In genomic region chr15:22778796-22779195, GRCh38 we compare ENCODE assay signal across 29 cellular contexts. TPM values are rescaled to one million over a fixed set of nuclear protein-coding genes. Genes with fewer than 3 reads are reported as not detected.
A peak's percentile ranks its signal among the peaks of the same experiment; 100 is the strongest.
DNase-seq lines count a peak whose midpoint lies in the region; ATAC-seq and TF ChIP-seq lines count a peak whose summit lies in the region.
"Had no signal": no experiment of that assay in that cellular context is flagged by ENCODE, and none has a peak within 500 bp of the region (broad histone marks: within the 10 kb centered on the region; RNA-seq: fewer than 3 reads in every experiment).

No MANE protein-coding gene starts in this region.

- no peaks in the 10 kb centered on the region for H3K27me3 ChIP-seq in left ventricle myocardium inferior (ENCODE audit: low read depth)
- H3K27me3 ChIP-seq in MG63: no peaks in the 10 kb centered on the region
- H3K27me3 ChIP-seq: colonic mucosa had no signal

- no peaks in the 10 kb centered on the region for H3K4me1 ChIP-seq in left ventricle myocardium inferior
- H3K4me1 ChIP-seq: colonic mucosa had no signal

- H3K4me3 Mint-ChIP-seq in stimulated activated naive B cell treated with anti-CD40 and anti-IgM and Interleukin-4, amounts not matched to agents 10 μg/mL and 1 μg/mL and 100 μg/mL, for 72 hours: peak overlapping the region in 1 of 2 donors; percentile 46
- H3K4me3 Mint-ChIP-seq: activated naive CD4-positive, alpha-beta T cell treated with anti-CD3 and anti-CD28 coated beads, Interleukin-2, amount 10 ng/mL, durations not matched to agents 7 days and 5 days; activated T-helper 17 cell treated with anti-CD3 and anti-CD28 coated beads, Interleukin-2, amount 50 U/mL, for 72 hours; CD4-positive, alpha-beta memory T cell; HFFc6; naive thymus-derived CD8-positive, alpha-beta T cell; stimulated activated effector memory CD8-positive, alpha-beta T cell treated with anti-CD3 and anti-CD28 coated beads, Interleukin-12 subunit alpha, Interleukin-12 subunit beta, amount 100 ng/mL, for 72 hours; type B pancreatic cell had no signal

- H3K9me3 Mint-ChIP-seq in stimulated activated naive B cell treated with anti-CD40 and anti-IgM and Interleukin-4, amounts not matched to agents 10 μg/mL and 1 μg/mL and 100 μg/mL, for 72 hours: peaks cover 0 to 4% of the 10 kb centered on the region in 2 donors
- H3K9me3 Mint-ChIP-seq: activated naive CD4-positive, alpha-beta T cell treated with anti-CD3 and anti-CD28 coated beads, Interleukin-2, amount 10 ng/mL, durations not matched to agents 7 days and 5 days; activated T-helper 17 cell treated with anti-CD3 and anti-CD28 coated beads, Interleukin-2, amount 50 U/mL, for 72 hours; CD4-positive, alpha-beta memory T cell; HFFc6; naive thymus-derived CD8-positive, alpha-beta T cell; stimulated activated effector memory CD8-positive, alpha-beta T cell treated with anti-CD3 and anti-CD28 coated beads, Interleukin-12 subunit alpha, Interleukin-12 subunit beta, amount 100 ng/mL, for 72 hours; type B pancreatic cell had no signal

- peak; percentile 5 to 61 for ATAC-seq in left cardiac atrium
- ATAC-seq in stimulated activated naive B cell treated with anti-CD40 and anti-IgM and Interleukin-4, amounts not matched to agents 10 μg/mL and 1 μg/mL and 100 μg/mL, for 72 hours (replicated peaks): no peak
- ATAC-seq: activated CD4-positive, CD25-positive, alpha-beta regulatory T cell treated with anti-CD3 and anti-CD28 coated beads, Interleukin-2, amount 50 U/mL, for 24 hours; activated T-helper 17 cell treated with anti-CD3 and anti-CD28 coated beads, Interleukin-2, amount 50 U/mL, for 72 hours; naive thymus-derived CD8-positive, alpha-beta T cell; stimulated activated effector memory CD8-positive, alpha-beta T cell treated with anti-CD3 and anti-CD28 coated beads, Interleukin-12 subunit alpha, Interleukin-12 subunit beta, amount 100 ng/mL, for 72 hours had no signal

- H3K27me3 Mint-ChIP-seq in stimulated activated naive B cell treated with anti-CD40 and anti-IgM and Interleukin-4, amounts not matched to agents 10 μg/mL and 1 μg/mL and 100 μg/mL, for 72 hours: no peaks in the 10 kb centered on the region
- H3K27me3 Mint-ChIP-seq: activated T-helper 17 cell treated with anti-CD3 and anti-CD28 coated beads, Interleukin-2, amount 50 U/mL, for 72 hours; type B pancreatic cell had no signal

- peaks cover 0 to 3% of the 10 kb centered on the region in 2 donors for H3K36me3 Mint-ChIP-seq in stimulated activated naive B cell treated with anti-CD40 and anti-IgM and Interleukin-4, amounts not matched to agents 10 μg/mL and 1 μg/mL and 100 μg/mL, for 72 hours
- H3K36me3 Mint-ChIP-seq: activated naive CD4-positive, alpha-beta T cell treated with anti-CD3 and anti-CD28 coated beads, Interleukin-2, amount 10 ng/mL, durations not matched to agents 7 days and 5 days; CD4-positive, alpha-beta memory T cell; naive thymus-derived CD8-positive, alpha-beta T cell; type B pancreatic cell had no signal

- peak overlapping the region; percentile 67 for H3K27ac Mint-ChIP-seq in stimulated activated naive B cell treated with anti-CD40 and anti-IgM and Interleukin-4, amounts not matched to agents 10 μg/mL and 1 μg/mL and 100 μg/mL, for 72 hours
- H3K27ac Mint-ChIP-seq: activated naive CD4-positive, alpha-beta T cell treated with anti-CD3 and anti-CD28 coated beads, Interleukin-2, amount 10 ng/mL, durations not matched to agents 7 days and 5 days; activated T-helper 17 cell treated with anti-CD3 and anti-CD28 coated beads, Interleukin-2, amount 50 U/mL, for 72 hours; CD4-positive, alpha-beta memory T cell; HFFc6; type B pancreatic cell had no signal

- TF ChIP-seq CTCF in left ventricle myocardium inferior (IDR thresholded peaks at IDR 0.05; ENCODE audit: borderline replicate concordance) (no peak), fibroblast of pulmonary artery (IDR thresholded peaks at IDR 0.05; ENCODE audit: low read length, missing control alignments) (no peak)

- no peak overlapping the region for H3K4me3 ChIP-seq in left ventricle myocardium inferior
- H3K4me3 ChIP-seq in fibroblast of pulmonary artery (replicated peaks; ENCODE audit: low read depth, low read length): no peak overlapping the region
- no peak overlapping the region for H3K4me3 ChIP-seq in MG63
- H3K4me3 ChIP-seq: colonic mucosa had no signal

- no peak overlapping the region for H3K27ac ChIP-seq in left ventricle myocardium inferior (replicated peaks)
- H3K27ac ChIP-seq: colonic mucosa, KMS-11 had no signal

- H3K4me1 Mint-ChIP-seq in stimulated activated naive B cell treated with anti-CD40 and anti-IgM and Interleukin-4, amounts not matched to agents 10 μg/mL and 1 μg/mL and 100 μg/mL, for 72 hours: peaks cover 29 to 59% of the 10 kb centered on the region in 2 donors

- H3K36me3 ChIP-seq in left ventricle myocardium inferior (no peaks in the 10 kb centered on the region), MG63 (no peaks in the 10 kb centered on the region)
- H3K36me3 ChIP-seq: colonic mucosa had no signal

- intact Hi-C loops in left cardiac atrium (cut with DNase I): no loop called here
- intact Hi-C loops in left ventricle myocardium inferior (cut with micrococcal nuclease): no loop called here

- no peak for DNase-seq in left cardiac atrium
- no peak for DNase-seq in left ventricle myocardium inferior
- peak; percentile 23 for DNase-seq in OCI-M1 (lab: John Stamatoyannopoulos, UW)
- peak; percentile 83 for DNase-seq in fibroblast of pulmonary artery (ENCODE audit: low read depth)
- no peak for DNase-seq in stimulated activated naive B cell treated with anti-CD40 and anti-IgM and Interleukin-4, amounts not matched to agents 10 μg/mL and 1 μg/mL and 100 μg/mL, for 72 hours
- no peak for DNase-seq in MG63
- no peak for DNase-seq in NCI-H1930 (lab: John Stamatoyannopoulos, UW)
- no peak for DNase-seq in medulla oblongata (ENCODE audit: extremely low spot score)
- DNase-seq: activated CD4-positive, alpha-beta T cell treated with anti-CD3 and anti-CD28 coated beads, Interleukin-2, amount 50 U/mL, for 4 hours; activated naive CD4-positive, alpha-beta T cell treated with anti-CD3 and anti-CD28 coated beads, Interleukin-2, amount 10 ng/mL, durations not matched to agents 7 days and 5 days; amygdala; CD4-positive, alpha-beta memory T cell; colonic mucosa; effector memory CD4-positive, alpha-beta T cell; GOT3; head of caudate nucleus; HFFc6; naive thymus-derived CD8-positive, alpha-beta T cell; NCI-H1436 treated with DMSO at 0.1 percent for 48 hours; NCI-H82; occipital lobe; SK-N-SH; stimulated activated CD4-positive, alpha-beta T cell treated with anti-CD3 and anti-CD28 coated beads, Interleukin-15, amount 100 ng/mL, for 24 hours; substantia nigra had no signal

- H3K9me3 ChIP-seq in left ventricle myocardium inferior (replicated peaks) (no peaks in the 10 kb centered on the region), MG63 (no peaks in the 10 kb centered on the region)
- H3K9me3 ChIP-seq: colonic mucosa, SK-N-SH had no signal

RNA-seq across cellular contexts. Expression of gene NIPA1, which starts 7.6 kb away (rescaled TPM):
- total RNA-seq in left cardiac atrium (1 to 10 TPM; 5.3 to 7.4 TPM), left ventricle myocardium inferior (5.3 TPM)
- 3.9 and 6.9 TPM in 2 replicates for total RNA-seq in MG63 (2014; rRNA removed; shearing (Covaris generic); ENCODE audit: low replicate concordance)

RNA-seq across cellular contexts. Expression of gene NIPA2, which starts 59.7 kb away (rescaled TPM):
- total RNA-seq in left cardiac atrium: 10 to 100 TPM; 23.7 to 35.6 TPM
- total RNA-seq in left ventricle myocardium inferior: 21.4 TPM
- total RNA-seq in MG63 (2014; rRNA removed; shearing (Covaris generic); ENCODE audit: low replicate concordance): 105 and 133 TPM in 2 replicates

Comparison
In these comparisons a context has a peak if more than half of its experiments do, and no peak if none do; other contexts are left out.
1. ATAC-seq: peak in left cardiac atrium (2 of 2); none in stimulated activated naive B cell treated with anti-CD40 and anti-IgM and Interleukin-4, amounts not matched to agents 10 μg/mL and 1 μg/mL and 100 μg/mL, for 72 hours (0 of 2).
2. DNase-seq: peak in OCI-M1 (single experiment) and fibroblast of pulmonary artery (single experiment); none in left cardiac atrium (single experiment), left ventricle myocardium inferior (single experiment), stimulated activated naive B cell treated with anti-CD40 and anti-IgM and Interleukin-4, amounts not matched to agents 10 μg/mL and 1 μg/mL and 100 μg/mL, for 72 hours (single experiment), MG63 (single experiment), NCI-H1930 (0 of 2) and medulla oblongata (single experiment).